ENCODE assay signal across 22 cellular contexts in the genomic region with DNA sequence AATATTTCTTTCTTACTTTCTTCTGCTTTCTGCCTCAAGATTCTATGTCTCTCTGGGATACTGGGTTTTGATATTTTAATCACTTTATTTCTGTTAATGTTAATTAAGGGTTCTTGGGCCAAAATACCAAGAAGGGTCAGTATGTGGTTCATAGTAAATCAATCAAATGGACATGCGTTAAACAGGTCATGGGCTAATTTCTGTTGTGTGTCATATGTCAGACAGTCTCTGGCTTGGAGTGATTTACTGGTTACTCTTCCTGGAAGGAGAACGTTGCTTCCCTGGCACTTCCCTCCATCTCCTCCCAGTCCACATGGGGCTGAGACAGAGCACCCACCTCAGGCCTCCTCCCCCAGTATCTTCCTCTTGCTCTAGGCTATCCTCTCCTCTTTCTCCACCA.
"Had no signal": no experiment of that assay in that cellular context is flagged by ENCODE, and none has a peak within 500 bp of the region (broad histone marks: within the 10 kb centered on the region; RNA-seq: fewer than 3 reads in every experiment).

No MANE protein-coding gene starts in this region.

- H3K36me3 ChIP-seq: esophagus squamous epithelium, lower lobe of right lung, prostate gland, right atrium auricular region, stomach, thyroid gland had no signal

- H3K27ac ChIP-seq: esophagus squamous epithelium, lower lobe of right lung, prostate gland, right atrium auricular region, stomach, thyroid gland had no signal

- H3K9me3 ChIP-seq: esophagus squamous epithelium, lower lobe of right lung, mucosa of descending colon, prostate gland, right atrium auricular region, stomach, thyroid gland had no signal

- DNase-seq: cortex of kidney; effector memory CD8-positive, alpha-beta T cell; erythroblast; esophagus squamous epithelium; foreskin melanocyte; left ventricle myocardium superior; lower lobe of right lung; mucosa of descending colon; naive B cell; nucleus accumbens; stimulated activated CD4-positive, alpha-beta T cell treated with anti-CD3 and anti-CD28 coated beads, Interleukin-2, amount 100 ng/mL, for 24 hours; stimulated activated CD4-positive, alpha-beta T cell treated with anti-CD3 and anti-CD28 coated beads, Interleukin-4, amount 100 ng/mL, for 24 hours; stimulated activated naive CD4-positive, alpha-beta T cell treated with Interleukin-2 at 50 U/mL for 16 hours; stomach; thyroid gland had no signal

- H3K27ac Mint-ChIP-seq: effector memory CD8-positive, alpha-beta T cell; naive B cell; natural killer cell treated with Interleukin-12 subunit alpha and Interleukin-12 subunit beta and Interleukin-15 and Interleukin-18, amount 100 ng/mL, for 72 hours; stimulated activated effector memory CD8-positive, alpha-beta T cell treated with anti-CD3 and anti-CD28 coated beads, Interleukin-12 subunit alpha, Interleukin-12 subunit beta, amount 100 ng/mL, for 72 hours; type B pancreatic cell had no signal

- H3K4me1 ChIP-seq: esophagus squamous epithelium, lower lobe of right lung, prostate gland, right atrium auricular region, thyroid gland had no signal

- H3K9me3 Mint-ChIP-seq: naive B cell, type B pancreatic cell had no signal

- ATAC-seq: effector memory CD8-positive, alpha-beta T cell; left ventricle myocardium superior; lower lobe of right lung; natural killer cell treated with Interleukin-12 subunit alpha and Interleukin-12 subunit beta and Interleukin-15 and Interleukin-18, amount 100 ng/mL, for 72 hours; sciatic nerve; stimulated activated effector memory CD8-positive, alpha-beta T cell treated with anti-CD3 and anti-CD28 coated beads, Interleukin-12 subunit alpha, Interleukin-12 subunit beta, amount 100 ng/mL, for 72 hours had no signal

- H3K4me3 ChIP-seq: esophagus squamous epithelium, lower lobe of right lung, mucosa of descending colon, prostate gland, right atrium auricular region, stomach, thyroid gland had no signal

- H3K36me3 Mint-ChIP-seq: naive B cell; natural killer cell treated with Interleukin-12 subunit alpha and Interleukin-12 subunit beta and Interleukin-15 and Interleukin-18, amount 100 ng/mL, for 72 hours; stimulated activated effector memory CD8-positive, alpha-beta T cell treated with anti-CD3 and anti-CD28 coated beads, Interleukin-12 subunit alpha, Interleukin-12 subunit beta, amount 100 ng/mL, for 72 hours had no signal

- H3K27me3 Mint-ChIP-seq: effector memory CD8-positive, alpha-beta T cell; type B pancreatic cell had no signal

- H3K4me1 Mint-ChIP-seq: naive B cell; stimulated activated effector memory CD8-positive, alpha-beta T cell treated with anti-CD3 and anti-CD28 coated beads, Interleukin-12 subunit alpha, Interleukin-12 subunit beta, amount 100 ng/mL, for 72 hours had no signal

- FAIRE-seq: keratinocyte had no signal

- H3K4me3 Mint-ChIP-seq: effector memory CD8-positive, alpha-beta T cell; naive B cell; natural killer cell treated with Interleukin-12 subunit alpha and Interleukin-12 subunit beta and Interleukin-15 and Interleukin-18, amount 100 ng/mL, for 72 hours; stimulated activated effector memory CD8-positive, alpha-beta T cell treated with anti-CD3 and anti-CD28 coated beads, Interleukin-12 subunit alpha, Interleukin-12 subunit beta, amount 100 ng/mL, for 72 hours; type B pancreatic cell had no signal

- H3K27me3 ChIP-seq: esophagus squamous epithelium, right atrium auricular region, stomach, thyroid gland had no signal
